Comparison of ENCODE assay signal across 19 cellular contexts in genomic region chr20:35314460-35315198, GRCh38. TPM values are rescaled to one million over a fixed set of nuclear protein-coding genes. Genes with fewer than 3 reads are reported as not detected.
DNase-seq lines count a peak whose midpoint lies in the region; ATAC-seq and TF ChIP-seq lines count a peak whose summit lies in the region.
"Had no signal": no experiment of that assay in that cellular context is flagged by ENCODE, and none has a peak within 500 bp of the region (broad histone marks: within the 10 kb centered on the region; RNA-seq: fewer than 3 reads in every experiment).

No MANE protein-coding gene starts in this region.

- H3K27ac ChIP-seq in RWPE2 (ENCODE audit: poor library complexity, severe bottlenecking) (peak overlapping the region; percentile 99), endodermal cell (ENCODE audit: low read depth, low read length) (no peak overlapping the region)
- H3K27ac ChIP-seq: parathyroid adenoma, Peyer's patch, tibial artery had no signal

- TF ChIP-seq CTCF in RWPE2 (IDR thresholded peaks at IDR 0.05; ENCODE audit: poor library complexity, severe bottlenecking) (no peak), endodermal cell (conservative IDR thresholded peaks at IDR 0.05) (no peak), omental fat pad (IDR thresholded peaks at IDR 0.05) (no peak)

- H3K36me3 Mint-ChIP-seq in activated T-cell treated with anti-CD3 and anti-CD28 coated beads, Interleukin-2, amount 50 U/mL, for 72 hours (ENCODE audit: insufficient read depth in 2 of 2) = peaks cover 0 to 2% of the 10 kb centered on the region in 2 donors
- H3K36me3 Mint-ChIP-seq in endodermal cell (ENCODE audit: low read depth) = peaks cover 16% of the 10 kb centered on the region

- H3K9me3 ChIP-seq in RWPE2 (ENCODE audit: severe bottlenecking) (no peaks in the 10 kb centered on the region), endodermal cell (ENCODE audit: control insufficient read depth, low read length) (no peaks in the 10 kb centered on the region)
- H3K9me3 ChIP-seq: Peyer's patch, tibial artery had no signal

- no peak overlapping the region for H3K9ac ChIP-seq in endodermal cell (ENCODE audit: extremely low read depth, low read length, poor library complexity, severe bottlenecking)
- H3K9ac ChIP-seq: parathyroid adenoma had no signal

- ATAC-seq in activated T-cell treated with anti-CD3 and anti-CD28 coated beads, Interleukin-2, amount 50 U/mL, for 72 hours (replicated peaks in 1 of 2) = no peak
- ATAC-seq in RWPE2 (ENCODE audit: low read depth) = no peak
- ATAC-seq in stimulated activated naive CD8-positive, alpha-beta T cell treated with anti-CD3 and anti-CD28 coated beads, Interleukin-15, amount 100 ng/mL, for 72 hours = no peak
- no peak for ATAC-seq in HG03159 (IDR thresholded peaks at IDR 0.05; ENCODE audit: unreplicated experiment)
- no peak for ATAC-seq in omental fat pad (ENCODE audit: low FRiP score)
- ATAC-seq: HepG2 had no signal

- H3K4me3 Mint-ChIP-seq in activated T-cell treated with anti-CD3 and anti-CD28 coated beads, Interleukin-2, amount 50 U/mL, for 72 hours = peak overlapping the region; percentile 35 to 44
- no peak overlapping the region for H3K4me3 Mint-ChIP-seq in endodermal cell
- H3K4me3 Mint-ChIP-seq in stimulated activated naive CD8-positive, alpha-beta T cell treated with anti-CD3 and anti-CD28 coated beads, Interleukin-15, amount 100 ng/mL, for 72 hours = peak overlapping the region; percentile 1 to 12

- DNase-seq in activated T-cell treated with anti-CD3 and anti-CD28 coated beads, Interleukin-2, amount 50 U/mL, for 72 hours = no peak
- no peak for DNase-seq in activated T-cell treated with anti-CD3 and anti-CD28 coated beads, Interleukin-2, amount 50 U/mL, for 1 hour
- no peak for DNase-seq in RWPE2 (ENCODE audit: low spot score)
- no peak for DNase-seq in endodermal cell
- no peak for DNase-seq in stimulated activated naive CD8-positive, alpha-beta T cell treated with anti-CD3 and anti-CD28 coated beads, Interleukin-15, amount 100 ng/mL, for 72 hours
- no peak for DNase-seq in omental fat pad (ENCODE audit: low spot score)
- DNase-seq in DMS153 treated with DMSO at 0.1 percent for 48 hours (lab: John Stamatoyannopoulos, UW; ENCODE audit: unreplicated experiment) = no peak
- DNase-seq: activated CD8-positive, alpha-beta memory T cell treated with anti-CD3 and anti-CD28 coated beads for 24 hours; amniotic stem cell; DND-41; NCI-H1092; NCI-H510A treated with DMSO at 0.1 percent for 48 hours; Peyer's patch; stimulated activated CD4-positive, alpha-beta T cell treated with anti-CD3 and anti-CD28 coated beads, Interleukin-12 subunit alpha, Interleukin-12 subunit beta, amount 100 ng/mL, for 4 hours; tibial artery had no signal

- H3K4me1 Mint-ChIP-seq in activated T-cell treated with anti-CD3 and anti-CD28 coated beads, Interleukin-2, amount 50 U/mL, for 72 hours (ENCODE audit: low read depth) = peaks cover 79% of the 10 kb centered on the region
- peaks cover 19% of the 10 kb centered on the region for H3K4me1 Mint-ChIP-seq in endodermal cell
- H3K4me1 Mint-ChIP-seq in stimulated activated naive CD8-positive, alpha-beta T cell treated with anti-CD3 and anti-CD28 coated beads, Interleukin-15, amount 100 ng/mL, for 72 hours = peaks cover 57% of the 10 kb centered on the region

- H3K27me3 ChIP-seq in RWPE2 (ENCODE audit: insufficient read depth, poor library complexity, severe bottlenecking) (no peaks in the 10 kb centered on the region), endodermal cell (ENCODE audit: control insufficient read depth, insufficient read depth, low read length, poor library complexity, severe bottlenecking) (no peaks in the 10 kb centered on the region)
- H3K27me3 ChIP-seq: Peyer's patch, tibial artery had no signal

- H3K27ac Mint-ChIP-seq in activated T-cell treated with anti-CD3 and anti-CD28 coated beads, Interleukin-2, amount 50 U/mL, for 72 hours = peak overlapping the region; percentile 59
- H3K27ac Mint-ChIP-seq in endodermal cell = peak overlapping the region; percentile 23
- peak overlapping the region in 1 of 2 donors; percentile 86 for H3K27ac Mint-ChIP-seq in stimulated activated naive CD8-positive, alpha-beta T cell treated with anti-CD3 and anti-CD28 coated beads, Interleukin-15, amount 100 ng/mL, for 72 hours

- 94 to 96% methylated on average over 3 to 5 of the region's 5 CpGs for WGBS in endodermal cell (ENCODE audit: insufficient coverage in 1 of 2, insufficient read length in 1 of 2), 2 experiments

- H3K9me3 Mint-ChIP-seq in activated T-cell treated with anti-CD3 and anti-CD28 coated beads, Interleukin-2, amount 50 U/mL, for 72 hours = no peaks in the 10 kb centered on the region
- H3K9me3 Mint-ChIP-seq in endodermal cell = no peaks in the 10 kb centered on the region
- no peaks in the 10 kb centered on the region for H3K9me3 Mint-ChIP-seq in stimulated activated naive CD8-positive, alpha-beta T cell treated with anti-CD3 and anti-CD28 coated beads, Interleukin-15, amount 100 ng/mL, for 72 hours

- no peaks in the 10 kb centered on the region for H3K27me3 Mint-ChIP-seq in activated T-cell treated with anti-CD3 and anti-CD28 coated beads, Interleukin-2, amount 50 U/mL, for 72 hours (ENCODE audit: low read depth)
- H3K27me3 Mint-ChIP-seq in endodermal cell (ENCODE audit: insufficient read depth) = no peaks in the 10 kb centered on the region
- no peaks in the 10 kb centered on the region for H3K27me3 Mint-ChIP-seq in stimulated activated naive CD8-positive, alpha-beta T cell treated with anti-CD3 and anti-CD28 coated beads, Interleukin-15, amount 100 ng/mL, for 72 hours

- H3K4me3 ChIP-seq in RWPE2 (ENCODE audit: severe bottlenecking) (no peak overlapping the region), endodermal cell (ENCODE audit: low read length) (no peak overlapping the region)
- H3K4me3 ChIP-seq: Peyer's patch, tibial artery had no signal

- H3K36me3 ChIP-seq in RWPE2 (ENCODE audit: low read depth) (peaks cover 28% of the 10 kb centered on the region), endodermal cell (ENCODE audit: control insufficient read depth, insufficient read depth, low read length) (peaks cover 9% of the 10 kb centered on the region)
- H3K36me3 ChIP-seq: Peyer's patch had no signal

- H3K4me1 ChIP-seq in RWPE2 (ENCODE audit: insufficient read depth, poor library complexity, severe bottlenecking) = peaks cover 67% of the 10 kb centered on the region
- H3K4me1 ChIP-seq in endodermal cell (ENCODE audit: control insufficient read depth, insufficient read depth, low read length) = no peaks in the 10 kb centered on the region

RNA-seq across cellular contexts. Expression of gene FAM83C, which starts 22.4 kb away (rescaled TPM):
- total RNA-seq in activated T-cell treated with anti-CD3 and anti-CD28 coated beads, Interleukin-2, amount 50 U/mL, for 72 hours = not detected
- not detected for total RNA-seq in endodermal cell
- not detected for polyA plus RNA-seq in endodermal cell (2013, experiment 1 of 2)
- not detected for polyA plus RNA-seq in endodermal cell (2013, experiment 2 of 2)
- total RNA-seq in omental fat pad = under 1 TPM in 1 of 4 donors, not detected in 3; 0.09 TPM
- total RNA-seq: HepG2, lung microvascular endothelial cell, Peyer's patch had no signal

RNA-seq across cellular contexts. Expression of gene EIF6, which starts 30.1 kb away (rescaled TPM):
- 100 to 1,000 TPM; 127 to 129 TPM for total RNA-seq in activated T-cell treated with anti-CD3 and anti-CD28 coated beads, Interleukin-2, amount 50 U/mL, for 72 hours
- total RNA-seq in endodermal cell (100 to 1,000 TPM; 127 to 132 TPM), omental fat pad (10 to 100 TPM; 63.7 to 89.4 (median 85.2) TPM)
- 91.6 TPM for polyA plus RNA-seq in endodermal cell (2013, experiment 1 of 2)
- 82.7 TPM for polyA plus RNA-seq in endodermal cell (2013, experiment 2 of 2)

RNA-seq across cellular contexts. Expression of gene MMP24OS, which starts 36.7 kb away (rescaled TPM):
- 10 to 100 TPM; 41.6 to 44.2 TPM for total RNA-seq in activated T-cell treated with anti-CD3 and anti-CD28 coated beads, Interleukin-2, amount 50 U/mL, for 72 hours
- total RNA-seq in endodermal cell (10 to 100 TPM; 32.2 to 38.8 TPM), omental fat pad (10 to 100 TPM; 12.8 to 35.6 (median 23.7) TPM)
- polyA plus RNA-seq in endodermal cell (2013, experiment 1 of 2) = 46.0 TPM
- polyA plus RNA-seq in endodermal cell (2013, experiment 2 of 2) = 41.6 TPM
